ENCODE assay signal across 1 cellular context in genomic region chr1:234756066-234756783, GRCh38.
TF ChIP-seq lines count a peak whose summit lies in the region.

No MANE protein-coding gene starts in this region.

TF ChIP-seq in HEK293, 187 proteins besides CTCF, POLR2A, EP300 and RAD21 (continued from another document):
- no peak for TF ChIP-seq ZNF639 (tag by site-specific recombination; IDR thresholded peaks at IDR 0.05)
- no peak for TF ChIP-seq ZNF157 (tag by site-specific recombination; IDR thresholded peaks at IDR 0.05)
- TF ChIP-seq ZFP37 (tag by site-specific recombination; IDR thresholded peaks at IDR 0.05): no peak
